In the genomic region with DNA sequence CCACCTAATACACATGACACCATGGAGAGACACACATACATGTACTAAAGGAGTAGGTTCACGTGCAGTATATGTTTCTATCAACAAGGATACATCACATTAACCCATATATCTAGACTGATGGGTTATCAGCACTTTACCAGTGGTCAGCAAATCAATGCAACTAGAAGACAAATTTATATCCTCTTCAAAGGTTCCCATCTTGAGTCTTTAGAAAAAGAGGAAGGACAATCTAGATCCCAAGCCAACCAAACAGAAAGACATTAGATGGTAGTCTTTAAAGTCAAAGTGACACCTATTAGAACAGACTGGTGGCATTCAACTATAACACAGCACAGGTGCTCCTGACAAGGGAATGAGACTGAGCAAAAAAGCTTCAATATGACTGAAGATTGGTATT, we compare ENCODE assay signal across 19 cellular contexts. TPM values are rescaled to one million over a fixed set of nuclear protein-coding genes. Genes with fewer than 3 reads are reported as not detected.
DNase-seq lines count a peak whose midpoint lies in the region; ATAC-seq, FAIRE-seq and TF ChIP-seq lines count a peak whose summit lies in the region.
"Had no signal": no experiment of that assay in that cellular context is flagged by ENCODE, and none has a peak within 500 bp of the region (broad histone marks: within the 10 kb centered on the region; RNA-seq: fewer than 3 reads in every experiment).

No MANE protein-coding gene starts in this region.

- no peak for TF ChIP-seq CTCF in left ventricle myocardium inferior (IDR thresholded peaks at IDR 0.05; ENCODE audit: borderline replicate concordance)
- no peak for TF ChIP-seq CTCF in Loucy (conservative IDR thresholded peaks at IDR 0.05; ENCODE audit: low read length)
- no peak for TF ChIP-seq CTCF in GM12878 (IDR thresholded peaks at IDR 0.05 in 2 of 3, conservative IDR thresholded peaks at IDR 0.05 in 1 of 3; ENCODE audit: control insufficient read depth in 2 of 3, extremely low read depth in 1 of 3, insufficient read depth in 1 of 3, low read depth in 3 of 3, low read length in 3 of 3)

- no peak for DNase-seq in left ventricle myocardium inferior
- no peak for DNase-seq in left cardiac atrium
- no peak for DNase-seq in GM12878 (ENCODE audit: low read depth, low spot score)
- DNase-seq in COLO829 (ENCODE audit: low spot score) = no peak
- DNase-seq in inferior parietal cortex (ENCODE audit: extremely low spot score) = no peak
- no peak for DNase-seq in germinal center (ENCODE audit: low spot score)
- DNase-seq: aorta; BE2C; effector memory CD4-positive, alpha-beta T cell; GF-D8; left colon; NCI-H187; NCI-H774; stimulated activated CD4-positive, alpha-beta T cell treated with anti-CD3 and anti-CD28 coated beads, Interleukin-15, amount 100 ng/mL, for 24 hours; stimulated activated CD8-positive, alpha-beta memory T cell treated with anti-CD3 and anti-CD28 coated beads, Interleukin-4, amount 100 ng/mL, for 48 hours had no signal

- peak overlapping the region; percentile 41 for H3K27ac ChIP-seq in left ventricle myocardium inferior (replicated peaks)
- peak overlapping the region; percentile 71 for H3K27ac ChIP-seq in GM12878 (ENCODE audit: control insufficient read depth, insufficient read depth)
- H3K27ac ChIP-seq in thymus (ENCODE audit: low read depth) = peak overlapping the region; percentile 96
- H3K27ac ChIP-seq: neutrophil, SK-N-MC had no signal

- in situ Hi-C loops in GM12878 (cut with MboI) = no loop called here

- ATAC-seq in left cardiac atrium (no peak), GM12878 (peak; percentile 64)
- ATAC-seq: left colon had no signal

- POLR2A ChIA-PET in GM12878 (lab: Charles Lee) = interaction anchor here (1.0 to 9.0 kb wide), 6 partner anchors 9 to 29 kb away, joined by 3 to 120 read pairs (median 4); partner anchors contain the start of gene SERTAD2

- CTCF ChIA-PET in GM12878 (lab: Yijun Ruan, JAX) = interaction anchor here (0.6 to 10.5 kb wide), 10 partner anchors 8 to 197 kb away, joined by 3 to 154 read pairs (median 4); partner anchors contain the start of gene SERTAD2

- peak overlapping the region; percentile 44 for H2AFZ ChIP-seq in Loucy (ENCODE audit: low read length)
- H2AFZ ChIP-seq in GM12878 (ENCODE audit: control insufficient read depth, low read depth, low read length) = no peak overlapping the region

- peaks cover 16% of the 10 kb centered on the region for H3K4me1 ChIP-seq in left ventricle myocardium inferior
- peaks cover 49% of the 10 kb centered on the region for H3K4me1 ChIP-seq in Loucy (ENCODE audit: insufficient read depth, low read length, poor library complexity, severe bottlenecking)
- H3K4me1 ChIP-seq in GM12878 (ENCODE audit: control insufficient read depth, insufficient read depth, low read length) = peaks cover 15% of the 10 kb centered on the region
- peaks cover 52% of the 10 kb centered on the region for H3K4me1 ChIP-seq in thymus (ENCODE audit: control insufficient read depth, insufficient read depth, low read length)
- H3K4me1 ChIP-seq: BE2C had no signal

- H3K9ac ChIP-seq in Loucy (ENCODE audit: low read depth, low read length, poor library complexity, severe bottlenecking) (peak overlapping the region; percentile 54), GM12878 (ENCODE audit: control insufficient read depth, insufficient read depth, low read length) (no peak overlapping the region)

- no peaks in the 10 kb centered on the region for H3K27me3 ChIP-seq in left ventricle myocardium inferior (ENCODE audit: low read depth)
- no peaks in the 10 kb centered on the region for H3K27me3 ChIP-seq in Loucy (ENCODE audit: insufficient read depth, low read length, poor library complexity, severe bottlenecking)
- H3K27me3 ChIP-seq in GM12878 (replicated peaks in 1 of 2; ENCODE audit: control insufficient read depth in 2 of 2, insufficient read depth in 2 of 2, low read length in 1 of 2) = no peaks in the 10 kb centered on the region
- H3K27me3 ChIP-seq in thymus (ENCODE audit: control insufficient read depth, insufficient read depth) = no peaks in the 10 kb centered on the region
- H3K27me3 ChIP-seq: BE2C, neutrophil had no signal

- H4K20me1 ChIP-seq in Loucy (ENCODE audit: insufficient read depth, low read length, poor library complexity, severe bottlenecking) (no peaks in the 10 kb centered on the region), GM12878 (ENCODE audit: control insufficient read depth, insufficient read depth) (no peaks in the 10 kb centered on the region)

- no peak for FAIRE-seq in GM12878 (lab: Jason Lieb, UNC)

- H3K9me3 ChIP-seq in left ventricle myocardium inferior (replicated peaks) (no peaks in the 10 kb centered on the region), Loucy (ENCODE audit: insufficient read depth, low read depth, low read length) (no peaks in the 10 kb centered on the region), GM12878 (replicated peaks; ENCODE audit: control insufficient read depth, insufficient read depth, low read length) (no peaks in the 10 kb centered on the region), thymus (ENCODE audit: control insufficient read depth) (no peaks in the 10 kb centered on the region)
- H3K9me3 ChIP-seq: BE2C, neutrophil had no signal

- 100% methylated on average over 1 of the region's 1 CpG for WGBS in GM12878 (ENCODE audit: insufficient coverage, insufficient replicate concordance, low lambda C conversion rate, missing lambda C conversion rate)
- WGBS in thymus = 88% methylated on average over 1 of the region's 1 CpG

- H3K9me2 ChIP-seq in Loucy (replicated peaks; ENCODE audit: low read depth, low read length) = no peaks in the 10 kb centered on the region

- TF ChIP-seq EP300 in GM12878 (IDR thresholded peaks at IDR 0.05; ENCODE audit: borderline replicate concordance in 1 of 2, control insufficient read depth in 1 of 2, low read depth in 2 of 2, low read length in 2 of 2) = no peak

- intact Hi-C loops in left ventricle myocardium inferior (cut with micrococcal nuclease) = no loop called here
- intact Hi-C loops in left cardiac atrium (cut with DNase I) = no loop called here
- intact Hi-C loops in GM12878 (cut with micrococcal nuclease; ENCODE audit: unreplicated experiment) = no loop called here

- H3K4me3 ChIP-seq in left ventricle myocardium inferior (no peak overlapping the region), Loucy (ENCODE audit: low read length, poor library complexity, severe bottlenecking) (peak overlapping the region; percentile 34), GM12878 (peak overlapping the region; percentile 33; the same call in 1 of the 2 replicates), thymus (ENCODE audit: low read length) (peak overlapping the region; percentile 35)
- H3K4me3 ChIP-seq: SK-N-MC had no signal

- SMC1A ChIA-PET in GM12878 (lab: Charles Lee; ENCODE audit: uncharacterized antibody, unreplicated experiment) = interaction anchor here (0.5 to 33.0 kb wide), 12 partner anchors 7 to 208 kb away, joined by 3 to 945 read pairs (median 8); partner anchors contain the start of gene SERTAD2

- no peak for TF ChIP-seq POLR2A in GM12878 (IDR thresholded peaks at IDR 0.05; ENCODE audit: low read depth, low read length)

- H3K4me2 ChIP-seq in Loucy (ENCODE audit: low read depth, low read length, poor library complexity, severe bottlenecking) (peak overlapping the region; percentile 64), GM12878 (ENCODE audit: control insufficient read depth, insufficient read depth) (peak overlapping the region; percentile 92)

- TF ChIP-seq RAD21 in GM12878 (IDR thresholded peaks at IDR 0.05; ENCODE audit: insufficient read depth, low read depth, low read length) = no peak

- no TSS peak for BruUV-seq in GM12878 (replicated peaks; lab: Mats Ljungman, UMichigan)

- RAD21 ChIA-PET in GM12878 (lab: Charles Lee; ENCODE audit: unreplicated experiment) = interaction anchor here (0.5 to 12.0 kb wide), 10 partner anchors 9 to 337 kb away, joined by 3 to 221 read pairs (median 5); partner anchors contain the start of gene SERTAD2

- H3F3A ChIP-seq in Loucy (ENCODE audit: low read depth) = peaks cover 5% of the 10 kb centered on the region; the same call in 1 of the 2 replicates

- no peaks in the 10 kb centered on the region for H3K79me2 ChIP-seq in Loucy (ENCODE audit: insufficient read depth, low read length)
- no peaks in the 10 kb centered on the region; the same call in none of the 2 replicates for H3K79me2 ChIP-seq in GM12878 (ENCODE audit: control insufficient read depth, insufficient read depth, low read length)

- H3K36me3 ChIP-seq in left ventricle myocardium inferior = no peaks in the 10 kb centered on the region
- no peaks in the 10 kb centered on the region for H3K36me3 ChIP-seq in Loucy (ENCODE audit: insufficient read depth, low read length)
- H3K36me3 ChIP-seq in GM12878 (ENCODE audit: control insufficient read depth in 2 of 2, insufficient read depth in 2 of 2, low read length in 1 of 2) = no peaks in the 10 kb centered on the region
- H3K36me3 ChIP-seq in thymus (ENCODE audit: control insufficient read depth, insufficient read depth) = no peaks in the 10 kb centered on the region
- H3K36me3 ChIP-seq: BE2C, neutrophil had no signal

RNA-seq across cellular contexts. Expression of gene SERTAD2, which starts 13.8 kb away (rescaled TPM):
- 14.5 TPM for total RNA-seq in left ventricle myocardium inferior
- total RNA-seq in left cardiac atrium = 10 to 100 TPM; 14.3 to 14.7 TPM
- total RNA-seq in GM12878 (2013; cell fraction: nucleolus; rRNA removed) = 31.9 and 37.0 TPM in 2 replicates
- total RNA-seq in GM12878 (2014; rRNA removed) = 11.5 and 14.4 TPM in 2 replicates
- 12.0 and 12.5 TPM in 2 replicates for total RNA-seq in GM12878 (2014; rRNA removed; fragmentation: Illumina TruSeq; extraction: Trizol)
- total RNA-seq in GM12878 (2021) = 27.8 and 28.5 TPM in 2 replicates
- 27.5 TPM for polyA plus RNA-seq in GM12878 (2011; ENCODE audit: low read depth)
- polyA plus RNA-seq in GM12878 (2011; rRNA removed) = 22.5 and 23.5 TPM in 2 replicates
- 27.5 and 27.6 TPM in 2 replicates for polyA plus RNA-seq in GM12878 (2011; cell fraction: cytosol; rRNA removed)
- 30.6 and 44.1 TPM in 2 replicates for polyA plus RNA-seq in GM12878 (2011; cell fraction: nucleus; rRNA removed)
- 19.6 and 29.4 TPM in 2 replicates for polyA plus RNA-seq in GM12878 (2012)
- 24.8 and 25.0 TPM in 2 replicates for polyA plus RNA-seq in GM12878 (2014; fragmentation: Illumina TruSeq; extraction: Trizol)
- 1 to 10 TPM; 7.9 TPM for polyA plus RNA-seq in GM12878 (2014; fragmentation: Nextera tagmentation; extraction: Ambion mirVana)
- polyA plus RNA-seq in GM12878 (2014; rRNA removed) = 28.6 and 28.7 TPM in 2 replicates
- 10 to 100 TPM; 19.4 to 20.8 TPM for polyA plus RNA-seq in GM12878 (2016; fragmentation: Nextera tagmentation; extraction: Ambion mirVana)
- polyA minus RNA-seq in GM12878 (2011; rRNA and poly(A)+ RNA removed) = 30.0 and 30.9 TPM in 2 replicates
- 20.3 and 32.3 TPM in 2 replicates for polyA minus RNA-seq in GM12878 (2011; cell fraction: cytosol; rRNA and poly(A)+ RNA removed)
- polyA minus RNA-seq in GM12878 (2011; cell fraction: nucleus; rRNA and poly(A)+ RNA removed) = 59.5 and 130 TPM in 2 replicates
- polyA plus RNA-seq in thymus = 37.6 TPM

Comparison
In these comparisons a context has a peak if more than half of its experiments do, and no peak if none do; other contexts are left out.
1. H3K27ac ChIP-seq: peak in every context shown above with its lines; median percentile 96 in thymus; 71 in GM12878; 41 in left ventricle myocardium inferior.